Comparison of ENCODE assay signal across 8 cellular contexts in the genomic region with DNA sequence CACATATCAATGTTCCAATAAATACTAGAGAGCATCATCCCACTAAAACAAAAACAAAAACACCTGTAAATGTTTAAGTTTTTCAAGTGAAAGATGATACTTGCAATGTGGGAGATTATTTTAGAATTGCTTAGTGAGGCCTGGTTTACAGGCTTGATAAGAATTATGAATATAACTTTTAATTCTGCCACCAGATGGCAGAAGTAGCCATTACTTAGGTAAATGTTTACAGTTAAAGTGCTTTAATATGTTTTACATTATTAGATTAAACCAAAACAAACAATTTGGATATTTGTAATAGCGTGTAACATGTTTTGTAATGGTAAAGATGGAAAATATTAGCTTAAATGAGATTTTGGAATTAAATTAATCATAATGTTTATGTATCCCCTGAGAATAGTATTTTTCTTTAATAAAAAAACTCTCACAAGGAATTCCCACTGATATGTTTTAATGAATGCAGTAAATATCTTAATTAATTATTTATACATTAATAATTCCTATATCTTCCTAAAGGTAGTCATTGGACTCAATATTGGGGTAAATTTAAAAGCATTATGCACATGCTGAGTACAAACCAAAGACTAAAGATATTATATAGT.
DNase-seq lines count a peak whose midpoint lies in the region; ATAC-seq and TF ChIP-seq lines count a peak whose summit lies in the region.

No MANE protein-coding gene starts in this region.

- 43 to 50% methylated on average over 1 of the region's 1 CpG for WGBS in thyroid gland, 2 donors

- TF ChIP-seq CTCF in AG09319 (IDR thresholded peaks at IDR 0.05; ENCODE audit: low read depth, low read length) (peak; percentile 18), thyroid gland (IDR thresholded peaks at IDR 0.05) (peak in 2 of 6 experiments; percentile 23 to 39)

- ATAC-seq in HG03135 (IDR thresholded peaks at IDR 0.05; ENCODE audit: unreplicated experiment) (no peak), HG03432 (IDR thresholded peaks at IDR 0.05; ENCODE audit: unreplicated experiment) (no peak)

- no peak for TF ChIP-seq POLR2A in thyroid gland (IDR thresholded peaks at IDR 0.05)

- H3K36me3 ChIP-seq in thyroid gland, result no peaks in the 10 kb centered on the region

- no peaks in the 10 kb centered on the region for H3K9me3 ChIP-seq in thyroid gland

- H3K27ac ChIP-seq in thyroid gland, result no peak overlapping the region

- no peaks in the 10 kb centered on the region for H3K4me1 ChIP-seq in thyroid gland

- intact Hi-C loops in thyroid gland (cut with DNase I), result no loop called here

- no peaks in the 10 kb centered on the region for H3K27me3 ChIP-seq in thyroid gland

- H3K4me3 ChIP-seq in thyroid gland (replicated peaks in 1 of 3), result no peak overlapping the region

- DNase-seq in AG09319 (ENCODE audit: extremely low read depth, low read depth), result peak; percentile 15
- DNase-seq in H4 (ENCODE audit: low spot score), result peak; percentile 13
- peak; percentile 35 for DNase-seq in SK-MEL-5 (ENCODE audit: low read depth, low spot score)
- peak; percentile 74 for DNase-seq in inferior parietal cortex (ENCODE audit: extremely low spot score)
- no peak for DNase-seq in activated CD4-positive, alpha-beta T cell treated with anti-CD3 and anti-CD28 coated beads, Interleukin-2, amount 50 U/mL, for 48 hours
- no peak for DNase-seq in thyroid gland

- in situ Hi-C loops in SK-MEL-5 (cut with HindIII; ENCODE audit: low pct_unique_long_range_greater_than_20kb, low sequenced_read_pairs), result no loop called here

Comparison
In these comparisons a context has a peak if more than half of its experiments do, and no peak if none do; other contexts are left out.
1. DNase-seq: peak in AG09319 (single experiment), H4 (single experiment), SK-MEL-5 (single experiment) and inferior parietal cortex (single experiment); none in activated CD4-positive, alpha-beta T cell treated with anti-CD3 and anti-CD28 coated beads, Interleukin-2, amount 50 U/mL, for 48 hours (0 of 2) and thyroid gland (0 of 2).